ENCODE assay signal across 13 cellular contexts in the genomic region with DNA sequence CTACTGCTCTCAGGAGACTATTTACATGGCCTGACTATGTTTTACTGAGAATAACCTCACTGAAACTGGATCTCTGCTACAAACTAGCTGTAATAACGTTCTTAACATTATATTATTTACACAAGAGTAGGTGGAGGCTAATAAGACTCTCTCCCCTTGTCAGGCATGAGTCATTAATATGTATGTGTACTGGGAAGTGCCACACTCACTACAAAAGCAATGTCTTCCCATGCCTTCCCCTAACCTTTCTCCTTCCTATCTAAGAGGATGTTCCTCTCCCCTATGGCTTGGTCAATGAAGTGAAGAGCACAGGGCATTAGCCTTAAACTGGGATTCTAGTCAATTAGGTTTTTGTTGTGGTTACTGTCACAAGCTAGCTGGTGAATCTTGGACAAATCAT.
DNase-seq lines count a peak whose midpoint lies in the region; ATAC-seq and TF ChIP-seq lines count a peak whose summit lies in the region.
"Had no signal": no experiment of that assay in that cellular context is flagged by ENCODE, and none has a peak within 500 bp of the region (broad histone marks: within the 10 kb centered on the region; RNA-seq: fewer than 3 reads in every experiment).

No MANE protein-coding gene starts in this region.

- H3K27me3 ChIP-seq in brain microvascular endothelial cell (replicated peaks) (no peaks in the 10 kb centered on the region), left lung (no peaks in the 10 kb centered on the region)

- H3K9me3 ChIP-seq in left lung: no peaks in the 10 kb centered on the region

- peak; percentile 75 for ATAC-seq in left lung
- ATAC-seq in HG03565 (IDR thresholded peaks at IDR 0.05; ENCODE audit: unreplicated experiment): no peak
- ATAC-seq in HG03095 (IDR thresholded peaks at IDR 0.05; ENCODE audit: unreplicated experiment): no peak
- ATAC-seq: CD8-positive, alpha-beta T cell; natural killer cell had no signal

- TF ChIP-seq CTCF in brain microvascular endothelial cell (IDR thresholded peaks at IDR 0.05; ENCODE audit: low read depth, low read length, missing control alignments) (no peak), left lung (IDR thresholded peaks at IDR 0.05) (no peak)

- H3K4me3 ChIP-seq in brain microvascular endothelial cell (ENCODE audit: low read depth, low read length) (no peak overlapping the region), left lung (no peak overlapping the region)

- DNase-seq in DMS153 treated with DMSO at 0.1 percent for 48 hours (lab: John Stamatoyannopoulos, UW; ENCODE audit: unreplicated experiment) (peak; percentile 30), M059J (ENCODE audit: low read depth) (peak; percentile 48), brain microvascular endothelial cell (peak; percentile 59), left lung (no peak), GOT3 (lab: John Stamatoyannopoulos, UW) (no peak), NCI-H774 (lab: John Stamatoyannopoulos, UW) (no peak)
- DNase-seq: activated CD8-positive, alpha-beta memory T cell treated with anti-CD3 and anti-CD28 coated beads, Interleukin-2, amount 50 U/mL, for 48 hours; amniotic stem cell; CD8-positive, alpha-beta T cell; natural killer cell; stimulated activated CD4-positive, alpha-beta T cell treated with anti-CD3 and anti-CD28 coated beads, Interleukin-12 subunit alpha, Interleukin-12 subunit beta, amount 100 ng/mL, for 4 hours had no signal

- H3K4me1 ChIP-seq in left lung: no peaks in the 10 kb centered on the region

- in situ Hi-C loops in brain microvascular endothelial cell (cut with HindIII; ENCODE audit: low pct_ligation_motif_present, low sequenced_read_pairs): no loop called here

- peak overlapping the region; percentile 9 for H3K27ac ChIP-seq in brain microvascular endothelial cell
- no peak overlapping the region for H3K27ac ChIP-seq in left lung

- intact Hi-C loops in left lung (cut with DNase I): no loop called here

- H3K36me3 ChIP-seq in brain microvascular endothelial cell (replicated peaks) (no peaks in the 10 kb centered on the region), left lung (no peaks in the 10 kb centered on the region)

Comparison
In these comparisons a context has a peak if more than half of its experiments do, and no peak if none do; other contexts are left out.
1. DNase-seq: peak in DMS153 treated with DMSO at 0.1 percent for 48 hours (single experiment), M059J (single experiment) and brain microvascular endothelial cell (single experiment); none in left lung (0 of 2), GOT3 (single experiment) and NCI-H774 (single experiment).